Comparison of ENCODE assay signal across 32 cellular contexts in genomic region chr11:122368796-122369195, GRCh38.
"Had no signal": no experiment of that assay in that cellular context is flagged by ENCODE, and none has a peak within 500 bp of the region (broad histone marks: within the 10 kb centered on the region; RNA-seq: fewer than 3 reads in every experiment).

No MANE protein-coding gene starts in this region.

- ATAC-seq: activated CD4-positive, CD25-positive, alpha-beta regulatory T cell treated with anti-CD3 and anti-CD28 coated beads, Interleukin-2, amount 50 U/mL, for 24 hours; activated CD8-positive, alpha-beta T cell treated with anti-CD3 and anti-CD28 coated beads for 36 hours; activated T-cell treated with anti-CD3 and anti-CD28 coated beads, Interleukin-2, amount 50 U/mL, for 4 hours; activated T-helper 17 cell treated with anti-CD3 and anti-CD28 coated beads, Interleukin-2, amount 50 U/mL, for 72 hours; body of pancreas; T-helper 17 cell had no signal

- H3K4me1 Mint-ChIP-seq: activated B cell treated with CpG ODN at 0.5 μM for 24 hours; activated T-helper 17 cell treated with anti-CD3 and anti-CD28 coated beads, Interleukin-2, amount 50 U/mL, for 72 hours; T-helper 17 cell had no signal

- H3K9me3 Mint-ChIP-seq: activated CD8-positive, alpha-beta T cell treated with anti-CD3 and anti-CD28 coated beads for 36 hours; activated T-cell treated with anti-CD3 and anti-CD28 coated beads, Interleukin-2, amount 50 U/mL, for 4 hours; activated T-helper 17 cell treated with anti-CD3 and anti-CD28 coated beads, Interleukin-2, amount 50 U/mL, for 72 hours; T-helper 2 cell treated with Interferon-gamma antibody and Interleukin-4, amounts not matched to agents 5 μg/mL and 100 μg/mL, for 36 hours had no signal

- H3K9me3 ChIP-seq: body of pancreas, esophagus squamous epithelium, gastroesophageal sphincter had no signal

- H3K27ac ChIP-seq: WERI-Rb-1 had no signal

- H3K36me3 Mint-ChIP-seq: activated naive CD8-positive, alpha-beta T cell had no signal

- DNase-seq: activated B cell treated with CpG ODN at 0.5 μM for 24 hours; activated CD4-positive, alpha-beta T cell treated with anti-CD3 and anti-CD28 coated beads for 48 hours; activated CD4-positive, alpha-beta T cell treated with anti-CD3 and anti-CD28 coated beads, Interleukin-2, amount 50 U/mL, for 1 hour; activated CD4-positive, alpha-beta T cell treated with anti-CD3 and anti-CD28 coated beads, Interleukin-2, amount 50 U/mL, for 48 hours; activated CD8-positive, alpha-beta memory T cell treated with anti-CD3 and anti-CD28 coated beads for 24 hours; activated CD8-positive, alpha-beta T cell treated with anti-CD3 and anti-CD28 coated beads for 36 hours; activated effector memory CD4-positive, alpha-beta T cell treated with Interleukin-2 at 50 U/mL for 16 hours; activated gamma-delta T cell treated with Interleukin-2 at 50 U/mL for 16 hours; activated naive CD4-positive, alpha-beta T cell treated with anti-CD3 and anti-CD28 coated beads, Interleukin-2, amount 50 U/mL, for 16 hours; activated naive CD4-positive, alpha-beta T cell treated with Interleukin-2 at 50 U/mL for 16 hours; activated T-cell treated with anti-CD3 and anti-CD28 coated beads, Interleukin-2, amount 50 U/mL, for 4 hours; amniotic stem cell; anterior cingulate cortex; body of pancreas; caudate nucleus; cortex of kidney; dermis blood vessel endothelial cell; effector CD4-positive, alpha-beta T cell; esophagus squamous epithelium; foreskin melanocyte; T-helper 1 cell; T-helper 17 cell; T1000; WERI-Rb-1 had no signal

- H3K27me3 Mint-ChIP-seq: activated CD8-positive, alpha-beta T cell treated with anti-CD3 and anti-CD28 coated beads for 36 hours; activated T-helper 17 cell treated with anti-CD3 and anti-CD28 coated beads, Interleukin-2, amount 50 U/mL, for 72 hours had no signal

- H3K4me3 ChIP-seq: body of pancreas, gastroesophageal sphincter had no signal

- H3K4me3 Mint-ChIP-seq: activated B cell treated with CpG ODN at 0.5 μM for 24 hours; activated CD8-positive, alpha-beta T cell treated with anti-CD3 and anti-CD28 coated beads for 36 hours; activated naive CD8-positive, alpha-beta T cell; activated T-cell treated with anti-CD3 and anti-CD28 coated beads, Interleukin-2, amount 50 U/mL, for 4 hours; activated T-helper 17 cell treated with anti-CD3 and anti-CD28 coated beads, Interleukin-2, amount 50 U/mL, for 72 hours; T-helper 17 cell; T-helper 2 cell treated with Interferon-gamma antibody and Interleukin-4, amounts not matched to agents 5 μg/mL and 100 μg/mL, for 36 hours had no signal

- H3K27ac Mint-ChIP-seq: activated B cell treated with CpG ODN at 0.5 μM for 24 hours; activated CD8-positive, alpha-beta T cell treated with anti-CD3 and anti-CD28 coated beads for 36 hours; activated naive CD8-positive, alpha-beta T cell; activated T-helper 17 cell treated with anti-CD3 and anti-CD28 coated beads, Interleukin-2, amount 50 U/mL, for 72 hours; T-helper 17 cell; T-helper 2 cell treated with Interferon-gamma antibody and Interleukin-4, amounts not matched to agents 5 μg/mL and 100 μg/mL, for 36 hours had no signal

- H3K27me3 ChIP-seq: body of pancreas, esophagus squamous epithelium, gastroesophageal sphincter had no signal

- H3K36me3 ChIP-seq: esophagus squamous epithelium, gastroesophageal sphincter, WERI-Rb-1 had no signal

- FAIRE-seq: colon, endometrium, endothelial cell of umbilical vein had no signal
